Comparison of ENCODE assay signal across 31 cellular contexts in the genomic region with DNA sequence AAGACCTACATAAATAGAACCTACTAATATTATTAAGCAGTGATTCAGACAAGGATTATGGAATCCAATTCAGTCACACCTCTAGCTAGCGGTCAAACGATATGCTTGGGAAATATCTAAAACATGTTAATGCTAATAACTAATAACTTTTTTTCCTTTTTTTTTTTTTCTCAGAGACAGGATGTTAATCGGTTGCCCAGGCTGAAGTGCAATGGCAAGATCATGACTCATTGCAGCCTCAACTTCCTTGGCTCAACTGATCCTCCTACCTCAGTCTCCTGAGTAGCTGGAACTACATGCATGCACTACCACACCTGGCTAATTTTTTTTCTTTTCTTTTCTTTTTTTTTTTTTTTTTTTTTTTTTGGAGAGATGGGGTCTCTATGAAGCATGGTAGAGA.
"Had no signal": no experiment of that assay in that cellular context is flagged by ENCODE, and none has a peak within 500 bp of the region (broad histone marks: within the 10 kb centered on the region; RNA-seq: fewer than 3 reads in every experiment).

No MANE protein-coding gene starts in this region.

- H3K27me3 Mint-ChIP-seq: activated CD4-positive, alpha-beta memory T cell treated with anti-CD3 and anti-CD28 coated beads, Interleukin-2, amount 10 ng/mL, durations not matched to agents 7 days and 5 days; activated CD4-positive, alpha-beta T cell treated with anti-CD3 and anti-CD28 coated beads, Interleukin-2, amount 10 ng/mL, durations not matched to agents 7 days and 5 days; activated naive CD4-positive, alpha-beta T cell treated with anti-CD3 and anti-CD28 coated beads, Interleukin-2, amount 50 U/mL, for 24 hours; activated naive CD8-positive, alpha-beta T cell treated with anti-CD3 and anti-CD28 coated beads for 36 hours; activated naive CD8-positive, alpha-beta T cell treated with anti-CD3 and anti-CD28 coated beads, Interleukin-2, amount 50 U/mL, for 24 hours had no signal

- H3K4me1 Mint-ChIP-seq: activated CD4-positive, alpha-beta memory T cell treated with anti-CD3 and anti-CD28 coated beads, Interleukin-2, amount 10 ng/mL, durations not matched to agents 7 days and 5 days; activated CD4-positive, alpha-beta T cell treated with anti-CD3 and anti-CD28 coated beads, Interleukin-2, amount 10 ng/mL, durations not matched to agents 7 days and 5 days; activated naive CD4-positive, alpha-beta T cell treated with anti-CD3 and anti-CD28 coated beads, Interleukin-2, amount 50 U/mL, for 24 hours; activated naive CD8-positive, alpha-beta T cell treated with anti-CD3 and anti-CD28 coated beads for 36 hours; activated naive CD8-positive, alpha-beta T cell treated with anti-CD3 and anti-CD28 coated beads, Interleukin-2, amount 50 U/mL, for 24 hours; endodermal cell; WTC11 had no signal

- H3K4me2 ChIP-seq: hepatocyte had no signal

- H3K9me3 ChIP-seq: colonic mucosa had no signal

- H3K27me3 ChIP-seq: adrenal gland, body of pancreas, cardiac muscle cell, colonic mucosa, gastroesophageal sphincter, heart right ventricle, hepatocyte had no signal

- H3K4me3 ChIP-seq: adrenal gland, body of pancreas, cardiac muscle cell, colonic mucosa, esophagus squamous epithelium, gastroesophageal sphincter, heart right ventricle, hepatocyte had no signal

- H3K9me3 Mint-ChIP-seq: activated naive CD4-positive, alpha-beta T cell treated with anti-CD3 and anti-CD28 coated beads, Interleukin-2, amount 50 U/mL, for 24 hours had no signal

- H3K4me3 Mint-ChIP-seq: activated CD4-positive, alpha-beta memory T cell treated with anti-CD3 and anti-CD28 coated beads, Interleukin-2, amount 10 ng/mL, durations not matched to agents 7 days and 5 days; activated CD4-positive, alpha-beta T cell treated with anti-CD3 and anti-CD28 coated beads, Interleukin-2, amount 10 ng/mL, durations not matched to agents 7 days and 5 days; activated naive CD4-positive, alpha-beta T cell treated with anti-CD3 and anti-CD28 coated beads for 36 hours; activated naive CD4-positive, alpha-beta T cell treated with anti-CD3 and anti-CD28 coated beads, Interleukin-2, amount 50 U/mL, for 24 hours; activated naive CD8-positive, alpha-beta T cell treated with anti-CD3 and anti-CD28 coated beads for 36 hours; activated naive CD8-positive, alpha-beta T cell treated with anti-CD3 and anti-CD28 coated beads, Interleukin-2, amount 50 U/mL, for 24 hours; activated T-cell treated with anti-CD3 and anti-CD28 coated beads, Interleukin-2, amount 50 U/mL, for 4 hours; endodermal cell; WTC11 had no signal

- DNase-seq: activated CD4-positive, alpha-beta memory T cell treated with anti-CD3 and anti-CD28 coated beads, Interleukin-2, amount 10 ng/mL, durations not matched to agents 7 days and 5 days; activated CD4-positive, alpha-beta T cell treated with anti-CD3 and anti-CD28 coated beads for 1 hour; activated CD4-positive, alpha-beta T cell treated with anti-CD3 and anti-CD28 coated beads for 4 hours; activated CD4-positive, alpha-beta T cell treated with anti-CD3 and anti-CD28 coated beads, Interleukin-2, amount 10 ng/mL, durations not matched to agents 7 days and 5 days; activated CD4-positive, alpha-beta T cell treated with anti-CD3 and anti-CD28 coated beads, Interleukin-2, amount 50 U/mL, for 4 hours; activated effector memory CD4-positive, alpha-beta T cell treated with anti-CD3 and anti-CD28 coated beads, Interleukin-2, amount 50 U/mL, for 16 hours; activated naive CD4-positive, alpha-beta T cell treated with anti-CD3 and anti-CD28 coated beads for 36 hours; activated naive CD8-positive, alpha-beta T cell treated with anti-CD3 and anti-CD28 coated beads for 36 hours; activated naive CD8-positive, alpha-beta T cell treated with anti-CD3 and anti-CD28 coated beads, Interleukin-2, amount 50 U/mL, for 24 hours; activated T-cell treated with anti-CD3 and anti-CD28 coated beads, Interleukin-2, amount 50 U/mL, for 4 hours; adrenal gland; amygdala; aorta; body of pancreas; central memory CD4-positive, alpha-beta T cell; cerebellar nuclear complex; colonic mucosa; effector CD8-positive, alpha-beta T cell; endodermal cell; esophagus squamous epithelium; foreskin melanocyte; heart right ventricle; T-helper 2 cell had no signal

- H3K79me2 ChIP-seq: hepatocyte had no signal

- H3K27ac ChIP-seq: adrenal gland, body of pancreas, cardiac muscle cell, colonic mucosa, epithelial cell of prostate, esophagus squamous epithelium, gastroesophageal sphincter, heart right ventricle, hepatocyte, VCaP had no signal

- H2AFZ ChIP-seq: hepatocyte had no signal

- ATAC-seq: activated naive CD8-positive, alpha-beta T cell treated with anti-CD3 and anti-CD28 coated beads, Interleukin-2, amount 50 U/mL, for 24 hours; activated T-cell treated with anti-CD3 and anti-CD28 coated beads, Interleukin-2, amount 50 U/mL, for 4 hours; body of pancreas; gastroesophageal sphincter; heart right ventricle; WTC11 had no signal

- H3K36me3 ChIP-seq: adrenal gland, colonic mucosa had no signal

- H3K27ac Mint-ChIP-seq: activated CD4-positive, alpha-beta memory T cell treated with anti-CD3 and anti-CD28 coated beads, Interleukin-2, amount 10 ng/mL, durations not matched to agents 7 days and 5 days; activated CD4-positive, alpha-beta T cell treated with anti-CD3 and anti-CD28 coated beads, Interleukin-2, amount 10 ng/mL, durations not matched to agents 7 days and 5 days; activated naive CD4-positive, alpha-beta T cell treated with anti-CD3 and anti-CD28 coated beads for 36 hours; activated naive CD4-positive, alpha-beta T cell treated with anti-CD3 and anti-CD28 coated beads, Interleukin-2, amount 50 U/mL, for 24 hours; activated naive CD8-positive, alpha-beta T cell treated with anti-CD3 and anti-CD28 coated beads for 36 hours; activated naive CD8-positive, alpha-beta T cell treated with anti-CD3 and anti-CD28 coated beads, Interleukin-2, amount 50 U/mL, for 24 hours; activated T-helper 2 cell treated with anti-CD3 and anti-CD28 coated beads, Interferon-gamma antibody, Interleukin-2, Interleukin-4, amounts not matched to agents 10 μg/mL and 5 μg/mL and 100 μg/mL, durations not matched to agents 14 hours and 24 hours and 36 hours; endodermal cell; WTC11 had no signal

- H3K4me1 ChIP-seq: adrenal gland, body of pancreas, colonic mucosa, esophagus squamous epithelium, gastroesophageal sphincter, heart right ventricle had no signal
